In the genomic region with DNA sequence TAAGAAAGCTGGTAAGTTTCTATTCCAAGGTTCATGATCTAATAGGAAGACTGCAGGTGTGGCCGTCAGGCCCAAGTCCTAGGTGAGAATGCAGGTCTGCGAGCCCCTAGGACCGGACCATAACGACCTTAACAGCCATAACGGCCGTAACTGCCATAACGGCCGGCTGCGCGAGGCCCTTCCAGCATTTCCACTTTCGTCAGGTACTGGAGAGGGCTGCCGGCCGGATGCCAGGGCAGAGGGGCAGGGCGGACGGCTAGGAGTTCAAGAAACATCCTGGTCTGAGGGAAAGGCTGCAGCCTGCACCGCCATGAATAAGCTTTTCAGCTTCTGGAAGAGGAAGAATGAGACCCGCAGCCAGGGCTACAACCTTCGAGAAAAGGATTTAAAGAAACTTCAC, we compare ENCODE assay signal across 1 cellular context.
TF ChIP-seq lines count a peak whose summit lies in the region.

A gene with protein sequence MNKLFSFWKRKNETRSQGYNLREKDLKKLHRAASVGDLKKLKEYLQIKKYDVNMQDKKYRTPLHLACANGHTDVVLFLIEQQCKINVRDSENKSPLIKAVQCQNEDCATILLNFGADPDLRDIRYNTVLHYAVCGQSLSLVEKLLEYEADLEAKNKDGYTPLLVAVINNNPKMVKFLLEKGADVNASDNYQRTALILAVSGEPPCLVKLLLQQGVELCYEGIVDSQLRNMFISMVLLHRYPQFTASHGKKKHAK (plus strand): TSS at position 184 of the 400 bp plus-strand sequence. CDS start 127 bp downstream, at position 311.

TF ChIP-seq in K562, 482 proteins besides CTCF, POLR2A, EP300 and RAD21:
- TF ChIP-seq, protein P1, sequence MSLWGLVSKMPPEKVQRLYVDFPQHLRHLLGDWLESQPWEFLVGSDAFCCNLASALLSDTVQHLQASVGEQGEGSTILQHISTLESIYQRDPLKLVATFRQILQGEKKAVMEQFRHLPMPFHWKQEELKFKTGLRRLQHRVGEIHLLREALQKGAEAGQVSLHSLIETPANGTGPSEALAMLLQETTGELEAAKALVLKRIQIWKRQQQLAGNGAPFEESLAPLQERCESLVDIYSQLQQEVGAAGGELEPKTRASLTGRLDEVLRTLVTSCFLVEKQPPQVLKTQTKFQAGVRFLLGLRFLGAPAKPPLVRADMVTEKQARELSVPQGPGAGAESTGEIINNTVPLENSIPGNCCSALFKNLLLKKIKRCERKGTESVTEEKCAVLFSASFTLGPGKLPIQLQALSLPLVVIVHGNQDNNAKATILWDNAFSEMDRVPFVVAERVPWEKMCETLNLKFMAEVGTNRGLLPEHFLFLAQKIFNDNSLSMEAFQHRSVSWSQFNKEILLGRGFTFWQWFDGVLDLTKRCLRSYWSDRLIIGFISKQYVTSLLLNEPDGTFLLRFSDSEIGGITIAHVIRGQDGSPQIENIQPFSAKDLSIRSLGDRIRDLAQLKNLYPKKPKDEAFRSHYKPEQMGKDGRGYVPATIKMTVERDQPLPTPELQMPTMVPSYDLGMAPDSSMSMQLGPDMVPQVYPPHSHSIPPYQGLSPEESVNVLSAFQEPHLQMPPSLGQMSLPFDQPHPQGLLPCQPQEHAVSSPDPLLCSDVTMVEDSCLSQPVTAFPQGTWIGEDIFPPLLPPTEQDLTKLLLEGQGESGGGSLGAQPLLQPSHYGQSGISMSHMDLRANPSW (CRISPR knock-in tag; IDR thresholded peaks at IDR 0.05), result no peak
- no peak for TF ChIP-seq TAF7 (tag; IDR thresholded peaks at IDR 0.05)
- TF ChIP-seq, protein P2, sequence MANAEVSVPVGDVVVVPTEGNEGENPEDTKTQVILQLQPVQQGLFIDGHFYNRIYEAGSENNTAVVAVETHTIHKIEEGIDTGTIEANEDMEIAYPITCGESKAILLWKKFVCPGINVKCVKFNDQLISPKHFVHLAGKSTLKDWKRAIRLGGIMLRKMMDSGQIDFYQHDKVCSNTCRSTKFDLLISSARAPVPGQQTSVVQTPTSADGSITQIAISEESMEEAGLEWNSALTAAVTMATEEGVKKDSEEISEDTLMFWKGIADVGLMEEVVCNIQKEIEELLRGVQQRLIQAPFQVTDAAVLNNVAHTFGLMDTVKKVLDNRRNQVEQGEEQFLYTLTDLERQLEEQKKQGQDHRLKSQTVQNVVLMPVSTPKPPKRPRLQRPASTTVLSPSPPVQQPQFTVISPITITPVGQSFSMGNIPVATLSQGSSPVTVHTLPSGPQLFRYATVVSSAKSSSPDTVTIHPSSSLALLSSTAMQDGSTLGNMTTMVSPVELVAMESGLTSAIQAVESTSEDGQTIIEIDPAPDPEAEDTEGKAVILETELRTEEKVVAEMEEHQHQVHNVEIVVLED (CRISPR knock-in tag; IDR thresholded peaks at IDR 0.05), result 0 out of 2 replicates have a peak, but pooled peaks have one; percentile 27
- TF ChIP-seq MEF2A (IDR thresholded peaks at IDR 0.05; ENCODE audit: control insufficient read depth, low read depth, low read length), result no peak
- TF ChIP-seq ZNF79 (CRISPR knock-in tag; IDR thresholded peaks at IDR 0.05; ENCODE audit: low read depth), result 0 out of 2 replicates have a peak, but pooled peaks have one; percentile 22
- TF ChIP-seq SMARCA4 (IDR thresholded peaks at IDR 0.05), result no peak
- TF ChIP-seq PHF20 (IDR thresholded peaks at IDR 0.05; ENCODE audit: partially characterized antibody), result no peak
